In genomic region chr19:14694867-14695266, GRCh38 we compare ENCODE assay signal across 21 cellular contexts. TPM values are rescaled to one million over a fixed set of nuclear protein-coding genes. Genes with fewer than 3 reads are reported as not detected.
DNase-seq lines count a peak whose midpoint lies in the region; ATAC-seq and TF ChIP-seq lines count a peak whose summit lies in the region.
"Had no signal": no experiment of that assay in that cellular context is flagged by ENCODE, and none has a peak within 500 bp of the region (broad histone marks: within the 10 kb centered on the region; RNA-seq: fewer than 3 reads in every experiment).

No MANE protein-coding gene starts in this region.

- no peak overlapping the region for H2BK120ac ChIP-seq in trophoblast cell (ENCODE audit: insufficient read depth, low read length, poor library complexity)

- TF ChIP-seq CTCF in HEK293 (tag by site-specific recombination; IDR thresholded peaks at IDR 0.05) (no peak), dorsolateral prefrontal cortex (IDR thresholded peaks at IDR 0.05 in 54 of 56, conservative IDR thresholded peaks at IDR 0.05 in 2 of 56; ENCODE audit: low read depth in 1 of 56, partially characterized antibody in 56 of 56) (no peak), breast epithelium (IDR thresholded peaks at IDR 0.05) (no peak)

- no peak overlapping the region for H2BK5ac ChIP-seq in trophoblast cell (ENCODE audit: low read depth, low read length, poor library complexity)

- H3K36me3 ChIP-seq in HEK293 (ENCODE audit: control insufficient read depth in 2 of 2, insufficient read depth in 1 of 2, low read length in 2 of 2) (peaks cover 3 to 52% of the 10 kb centered on the region in 2 experiments; a peak in 2 of 3 replicates), breast epithelium (no peaks in the 10 kb centered on the region), trophoblast cell (ENCODE audit: control insufficient read depth in 1 of 2, insufficient read depth in 2 of 2, low read length in 2 of 2) (peaks cover 16 to 25% of the 10 kb centered on the region in 2 experiments)

- WGBS in trophoblast cell (ENCODE audit: extremely low coverage, insufficient coverage, insufficient read length), result no CpG with 5 or more reads among the region's 11 CpGs

- H3K27me3 ChIP-seq in dorsolateral prefrontal cortex (no peaks in the 10 kb centered on the region), breast epithelium (no peaks in the 10 kb centered on the region), trophoblast cell (ENCODE audit: insufficient read depth, low read length) (no peaks in the 10 kb centered on the region)

- CTCF ChIA-PET in HEK293 (lab: Yijun Ruan, JAX), result interaction anchor here (0.6 kb wide), 1 partner anchor 122 kb away, joined by 3 read pairs; no protein-coding TSS in a partner anchor

- no peak overlapping the region for H3K14ac ChIP-seq in trophoblast cell (ENCODE audit: low read length)

- H3K18ac ChIP-seq in trophoblast cell (ENCODE audit: low read length), result no peak overlapping the region

- no peak overlapping the region for H4K8ac ChIP-seq in trophoblast cell (ENCODE audit: low read depth, low read length)

- H3K4me3 ChIP-seq in HEK293 (ENCODE audit: low read depth, low read length), result no peak overlapping the region
- peak overlapping the region in 1 of 59 donors; percentile 2 for H3K4me3 ChIP-seq in dorsolateral prefrontal cortex
- no peak overlapping the region for H3K4me3 ChIP-seq in breast epithelium
- no peak overlapping the region for H3K4me3 ChIP-seq in trophoblast cell (ENCODE audit: low read depth, low read length)

- H2AFZ ChIP-seq in trophoblast cell (ENCODE audit: insufficient read depth, low read length, poor library complexity), result no peak overlapping the region

- H2BK12ac ChIP-seq in trophoblast cell (ENCODE audit: low read length), result no peak overlapping the region

- ATAC-seq in HG03469 (IDR thresholded peaks at IDR 0.05; ENCODE audit: unreplicated experiment), result no peak

- no peak overlapping the region for H3K4ac ChIP-seq in trophoblast cell (ENCODE audit: low read depth, low read length)

- POLR2A ChIA-PET in HEK293 (lab: Yijun Ruan, JAX), result no interaction called here

- peaks cover 2% of the 10 kb centered on the region for H3K79me1 ChIP-seq in trophoblast cell (ENCODE audit: low read length)

- no peak for TF ChIP-seq POLR2A in breast epithelium (IDR thresholded peaks at IDR 0.05)

- H3K9ac ChIP-seq in trophoblast cell (ENCODE audit: low read length), result no peak overlapping the region

- H3K9me3 ChIP-seq in HEK293 (ENCODE audit: control insufficient read depth, insufficient read depth, low read depth, low read length) (no peaks in the 10 kb centered on the region), breast epithelium (no peaks in the 10 kb centered on the region), trophoblast cell (ENCODE audit: insufficient read depth, low read depth, low read length) (no peaks in the 10 kb centered on the region)

- intact Hi-C loops in dorsolateral prefrontal cortex (cut with DNase I), result no loop called here
- intact Hi-C loops in breast epithelium (cut with DNase I; ENCODE audit: low total_unique reads), result no loop called here

- no peak for DNase-seq in dorsolateral prefrontal cortex
- DNase-seq in substantia nigra (lab: John Stamatoyannopoulos, UW), result no peak
- no peak for DNase-seq in breast epithelium (ENCODE audit: low spot score in 2 of 2)
- DNase-seq in trophoblast cell, result no peak
- DNase-seq: C1 segment of cervical spinal cord; Calu3; CD4-positive, alpha-beta memory T cell; COR-L47; DMS53; DMS79 treated with DMSO at 0.1 percent for 48 hours; GF-D8; H7; HCEC 1CT had no signal

- H3K4me1 ChIP-seq in HEK293 (ENCODE audit: control insufficient read depth, insufficient read depth, low read length) (no peaks in the 10 kb centered on the region; the same call in 1 of the 2 replicates), breast epithelium (no peaks in the 10 kb centered on the region), trophoblast cell (ENCODE audit: control insufficient read depth in 1 of 2, insufficient read depth in 2 of 2, low read length in 2 of 2) (no peaks in the 10 kb centered on the region)

- H4K12ac ChIP-seq in trophoblast cell (ENCODE audit: low read depth, low read length), result no peak overlapping the region

- H3K23ac ChIP-seq in trophoblast cell (ENCODE audit: low read length), result no peak overlapping the region

- H4K91ac ChIP-seq in trophoblast cell (ENCODE audit: low read depth, low read length), result no peak overlapping the region

- no peak overlapping the region for H2AK5ac ChIP-seq in trophoblast cell (ENCODE audit: low read length)

- H3K79me2 ChIP-seq in trophoblast cell (ENCODE audit: control insufficient read depth, insufficient read depth, low read length, poor library complexity), result peaks cover 3% of the 10 kb centered on the region

- H3K27ac ChIP-seq in HEK293 (ENCODE audit: extremely low read depth, low read depth, low read length) (no peak overlapping the region), dorsolateral prefrontal cortex (peak overlapping the region in 35 of 59 donors; percentile 0 to 74 (median 42)), substantia nigra (ENCODE audit: low read depth, low read length, poor library complexity, severe bottlenecking) (peak overlapping the region; percentile 11), breast epithelium (no peak overlapping the region), trophoblast cell (ENCODE audit: low read depth, low read length) (no peak overlapping the region)

- no peak overlapping the region for H3K4me2 ChIP-seq in trophoblast cell (ENCODE audit: low read length)

TF ChIP-seq in HEK293, 187 proteins besides CTCF, POLR2A, EP300 and RAD21:
- TF ChIP-seq ZNF169 (tag by site-specific recombination; IDR thresholded peaks at IDR 0.05) (no peak), KLF9 (tag by site-specific recombination; IDR thresholded peaks at IDR 0.05; ENCODE audit: low read depth) (no peak), ZNF416 (tag by site-specific recombination; IDR thresholded peaks at IDR 0.05) (no peak), REST (tag by site-specific recombination; IDR thresholded peaks at IDR 0.05) (peak; percentile 72), ZNF558 (tag by site-specific recombination; IDR thresholded peaks at IDR 0.05) (no peak)

RNA-seq across cellular contexts. Expression of gene ZNF333, which starts 5.0 kb away (rescaled TPM):
- total RNA-seq in dorsolateral prefrontal cortex (10 to 100 TPM; 21.3 to 44.2 (median 30.8) TPM), breast epithelium (10 to 100 TPM; 28.5 to 31.6 (median 29.4) TPM)
- 4.6 and 5.1 TPM in 2 replicates for polyA plus RNA-seq in trophoblast cell (2013)

RNA-seq across cellular contexts. Expression of gene ADGRE3, which starts 20.2 kb away (rescaled TPM):
- 1 to 10 TPM in 1 of 120 experiments, under 1 TPM in 14, not detected in 105; 0.19 to 1.5 (median 0.31) TPM for total RNA-seq in dorsolateral prefrontal cortex
- total RNA-seq in breast epithelium, result under 1 TPM in 1 of 3 donors, not detected in 2; 0.44 TPM
- polyA plus RNA-seq in trophoblast cell (2013), result not detected in 2 replicates
- total RNA-seq: A172; A673; Calu3; CD4-positive, alpha-beta memory T cell; Daoy; G401; H1; H7 had no signal
- polyA plus RNA-seq: BJ; CD4-positive, alpha-beta memory T cell; H1 had no signal

Comparison
In these comparisons a context has a peak if more than half of its experiments do, and no peak if none do; other contexts are left out.
1. H3K27ac ChIP-seq: peak in dorsolateral prefrontal cortex (35 of 59) and substantia nigra (single experiment); none in HEK293 (single experiment), breast epithelium (0 of 2) and trophoblast cell (single experiment).